Comparison of ENCODE assay signal across 1 cellular context in genomic region chr17:18087610-18088491, GRCh38.
TF ChIP-seq lines count a peak whose summit lies in the region.

TSS of gene DRG2 (plus strand) at chr17:18087948. CDS start at chr17:18088024, 76 bp downstream.

TF ChIP-seq in H1, 55 proteins besides CTCF, POLR2A, EP300 and RAD21 (continued from another document):
- TF ChIP-seq TCF12 (IDR thresholded peaks at IDR 0.05; ENCODE audit: low read depth, low read length) = peak; percentile 84
- peak; percentile 98 for TF ChIP-seq GABPA (IDR thresholded peaks at IDR 0.05; ENCODE audit: borderline replicate concordance, insufficient read depth, low read length)
- peak; percentile 9; the same call in 1 of the 2 replicates for TF ChIP-seq SIX5 (IDR thresholded peaks at IDR 0.05; ENCODE audit: low read depth, low read length)
- peak; percentile 80 for TF ChIP-seq ASH2L (IDR thresholded peaks at IDR 0.05; ENCODE audit: low read length)
- peak; percentile 89 for TF ChIP-seq MAX (IDR thresholded peaks at IDR 0.05)
- no peak for TF ChIP-seq BRCA1 (IDR thresholded peaks at IDR 0.05; ENCODE audit: low read depth, low read length)
- peak; percentile 75 for TF ChIP-seq E2F6 (IDR thresholded peaks at IDR 0.05)
- peak; percentile 99 for TF ChIP-seq KDM1A (IDR thresholded peaks at IDR 0.05; ENCODE audit: borderline replicate concordance, low read length)
- TF ChIP-seq SP4 (IDR thresholded peaks at IDR 0.05; ENCODE audit: low read length) = peak; percentile 82; the same call in 1 of the 2 replicates
- TF ChIP-seq EZH2 (IDR thresholded peaks at IDR 0.05; ENCODE audit: low read depth, low read length, severe bottlenecking) = no peak
- peak; percentile 72; the same call in 1 of the 2 replicates for TF ChIP-seq CHD2 (IDR thresholded peaks at IDR 0.05; ENCODE audit: low read length)
- peak; percentile 24; the same call in 1 of the 2 replicates for TF ChIP-seq POU5F1 (IDR thresholded peaks at IDR 0.05; ENCODE audit: low read depth, low read length)
- TF ChIP-seq HDAC2 (IDR thresholded peaks at IDR 0.05; ENCODE audit: borderline replicate concordance in 1 of 2, low read depth in 2 of 2, low read length in 2 of 2) = peak; percentile 91 to 92; a peak in 3 of 4 replicates
- peak; percentile 75 for TF ChIP-seq CREB1 (IDR thresholded peaks at IDR 0.05)
- TF ChIP-seq TAF7 (optimal IDR thresholded peaks at IDR 0.05; ENCODE audit: borderline replicate concordance, low read depth, low read length) = peak; percentile 81
- TF ChIP-seq CEBPB (IDR thresholded peaks at IDR 0.05; ENCODE audit: low read depth, low read length) = no peak
- TF ChIP-seq CTBP2 (IDR thresholded peaks at IDR 0.05; ENCODE audit: borderline replicate concordance, insufficient read depth, insufficient read length, low read length) = no peak
- peak; percentile 71; the same call in 1 of the 2 replicates for TF ChIP-seq RBBP5 (IDR thresholded peaks at IDR 0.05; ENCODE audit: borderline replicate concordance, low read depth, low read length)
- no peak for TF ChIP-seq HDAC6 (IDR thresholded peaks at IDR 0.05; ENCODE audit: low read depth, low read length)
- no peak for TF ChIP-seq BCL11A (IDR thresholded peaks at IDR 0.05; ENCODE audit: low read depth in 2 of 2, low read length in 2 of 2)
- TF ChIP-seq FOSL1 (IDR thresholded peaks at IDR 0.05; ENCODE audit: insufficient read depth, low read depth, low read length) = 0 out of 2 replicates have a peak, but pooled peaks have one; percentile 50
- 0 out of 2 replicates have a peak, but pooled peaks have one; percentile 64 for TF ChIP-seq JUN (IDR thresholded peaks at IDR 0.05; ENCODE audit: low read depth, low read length)
- peak; percentile 87 for TF ChIP-seq KDM4A (IDR thresholded peaks at IDR 0.05; ENCODE audit: low read depth, low read length, severe bottlenecking)
- peak; percentile 65 for TF ChIP-seq KDM5A (IDR thresholded peaks at IDR 0.05; ENCODE audit: low read length)
- TF ChIP-seq ATF2 (IDR thresholded peaks at IDR 0.05; ENCODE audit: low read length) = peak; percentile 51; the same call in 1 of the 2 replicates
- TF ChIP-seq SP1 (IDR thresholded peaks at IDR 0.05; ENCODE audit: low read depth, low read length) = peak; percentile 81; the same call in 1 of the 2 replicates
- peak; percentile 97 for TF ChIP-seq TAF1 (IDR thresholded peaks at IDR 0.05; ENCODE audit: low read depth, low read length)
- TF ChIP-seq EGR1 (IDR thresholded peaks at IDR 0.05; ENCODE audit: borderline replicate concordance, low read depth, low read length) = peak; percentile 84
- TF ChIP-seq POLR2AphosphoS5 (IDR thresholded peaks at IDR 0.05; ENCODE audit: low read depth, low read length) = peak; percentile 77
- TF ChIP-seq SAP30 (IDR thresholded peaks at IDR 0.05; ENCODE audit: insufficient read depth, insufficient replicate concordance, low read length) = peak; percentile 59
- 0 out of 2 replicates have a peak, but pooled peaks have one; percentile 64 for TF ChIP-seq JUND (IDR thresholded peaks at IDR 0.05; ENCODE audit: low read length)
- TF ChIP-seq SIN3A (conservative IDR thresholded peaks at IDR 0.05 in 1 of 2, IDR thresholded peaks at IDR 0.05 in 1 of 2; ENCODE audit: low read depth in 1 of 2, low read length in 2 of 2) = peak; percentile 78 to 95; a peak in 3 of 4 replicates
- no peak for TF ChIP-seq RFX5 (IDR thresholded peaks at IDR 0.05; ENCODE audit: borderline replicate concordance, low read depth, low read length)
